8 cellular contexts compared by ENCODE assay signal in the genomic region with DNA sequence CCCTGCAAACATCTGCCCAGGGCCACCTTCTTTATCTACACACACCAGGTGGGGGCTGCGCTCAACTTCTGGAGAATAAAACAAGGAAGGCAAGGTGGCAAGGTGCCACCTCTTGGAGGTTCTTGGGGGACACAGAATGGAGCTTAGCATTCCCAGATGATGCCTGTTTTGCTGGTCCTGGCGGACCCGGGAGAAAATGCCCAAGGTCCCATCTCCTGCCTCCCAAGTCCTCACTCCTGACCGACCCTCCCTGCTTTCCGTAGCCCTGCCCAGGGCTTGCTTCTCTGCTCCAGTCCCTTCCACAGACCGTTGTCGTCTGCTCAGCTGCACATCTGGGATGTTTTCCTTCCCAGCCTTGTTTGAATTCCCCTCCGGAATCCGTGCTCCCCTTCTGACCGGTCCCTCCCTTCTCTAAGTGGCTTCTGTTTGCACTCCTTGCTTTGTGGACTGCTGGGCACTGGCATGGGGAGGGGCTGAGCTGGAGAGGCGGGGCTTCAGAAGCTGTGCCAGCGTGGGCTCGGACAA. TPM values are rescaled to one million over a fixed set of nuclear protein-coding genes. Genes with fewer than 3 reads are reported as not detected.
DNase-seq lines count a peak whose midpoint lies in the region; ATAC-seq, FAIRE-seq and TF ChIP-seq lines count a peak whose summit lies in the region.

No MANE protein-coding gene starts in this region.

- TF ChIP-seq CTCF in CD8-positive, alpha-beta T cell (IDR thresholded peaks at IDR 0.05): no peak
- TF ChIP-seq CTCF in H1 (IDR thresholded peaks at IDR 0.05; ENCODE audit: control extremely low read depth in 1 of 3, insufficient read depth in 1 of 3, low read depth in 1 of 3, low read length in 3 of 3) (no peak), neural cell (IDR thresholded peaks at IDR 0.05; ENCODE audit: poor library complexity, severe bottlenecking) (no peak)

- intact Hi-C loops in CD8-positive, alpha-beta T cell (cut with DNase I, micrococcal nuclease): loop anchor here (5.0 to 10.0 kb wide), 2 partner anchors 61 to 63 kb away; no protein-coding TSS in a partner anchor

- peaks cover 16% of the 10 kb centered on the region for H3K36me3 Mint-ChIP-seq in CD8-positive, alpha-beta T cell

- no peak overlapping the region for H3K27ac ChIP-seq in CD8-positive, alpha-beta T cell (ENCODE audit: low read depth, low read length)
- H3K27ac ChIP-seq in H1 (ENCODE audit: low read depth, low read length) (no peak overlapping the region), neural cell (ENCODE audit: low read length) (no peak overlapping the region)

- H4K91ac ChIP-seq in H1 (replicated peaks; ENCODE audit: insufficient read length, low read length): no peak overlapping the region

- ATAC-seq in CD8-positive, alpha-beta T cell: no peak
- ATAC-seq in HG03520 (IDR thresholded peaks at IDR 0.05; ENCODE audit: unreplicated experiment) (no peak), HG02852 (IDR thresholded peaks at IDR 0.05; ENCODE audit: unreplicated experiment) (no peak)

- no peak overlapping the region for H2BK5ac ChIP-seq in H1 (ENCODE audit: low read depth, low read length)

- no peak overlapping the region for H2BK15ac ChIP-seq in H1 (ENCODE audit: low read length)

- TF ChIP-seq EP300 in H1 (IDR thresholded peaks at IDR 0.05; ENCODE audit: borderline replicate concordance in 1 of 2, low read depth in 2 of 2, low read length in 2 of 2) (no peak), neural cell (conservative IDR thresholded peaks at IDR 0.05; ENCODE audit: poor library complexity, severe bottlenecking) (no peak)

- no peaks in the 10 kb centered on the region for H3K9me3 ChIP-seq in CD8-positive, alpha-beta T cell (ENCODE audit: low read length)
- H3K9me3 ChIP-seq in H1 (ENCODE audit: insufficient read depth in 2 of 2, low read depth in 1 of 2, low read length in 1 of 2): no peaks in the 10 kb centered on the region
- no peaks in the 10 kb centered on the region for H3K9me3 ChIP-seq in neural cell (ENCODE audit: low read length)

- H2BK20ac ChIP-seq in H1 (ENCODE audit: low read length): 0 out of 2 replicates have a peak overlapping the region, but pooled peaks have one; percentile 15

- no peak overlapping the region for H2BK12ac ChIP-seq in H1 (ENCODE audit: low read depth, low read length)

- peaks cover 3 to 17% of the 10 kb centered on the region in 2 experiments for H4K20me1 ChIP-seq in H1 (replicated peaks in 1 of 2; ENCODE audit: control insufficient read depth in 1 of 2, insufficient read depth in 2 of 2, low read length in 2 of 2)
- no peaks in the 10 kb centered on the region for H4K20me1 ChIP-seq in neural cell (ENCODE audit: insufficient read depth)

- no peak overlapping the region for H3K27ac Mint-ChIP-seq in CD8-positive, alpha-beta T cell

- H2AFZ ChIP-seq in H1 (ENCODE audit: low read length) (no peak overlapping the region; the same call in 1 of the 2 replicates), neural cell (ENCODE audit: low read depth, low read length) (no peak overlapping the region)

- H4K5ac ChIP-seq in H1 (ENCODE audit: insufficient read length, low read depth, low read length): no peak overlapping the region

- H3K27me3 ChIP-seq in CD8-positive, alpha-beta T cell (ENCODE audit: insufficient read depth, low read length): no peaks in the 10 kb centered on the region
- no peaks in the 10 kb centered on the region; a peak in 2 of 7 replicates for H3K27me3 ChIP-seq in H1 (replicated peaks in 1 of 4; ENCODE audit: control insufficient read depth in 3 of 4, extremely low read depth in 1 of 4, insufficient read depth in 3 of 4, low read length in 3 of 4)
- H3K27me3 ChIP-seq in neural cell (ENCODE audit: insufficient read depth, low read depth, low read length): peaks cover 20% of the 10 kb centered on the region

- H2AK5ac ChIP-seq in H1 (ENCODE audit: low read depth, low read length): no peak overlapping the region

- peak overlapping the region; percentile 75; the same call in 1 of the 2 replicates for H3K18ac ChIP-seq in H1 (ENCODE audit: extremely low read depth, low read length)

- H3K23me2 ChIP-seq in H1 (ENCODE audit: low read depth, low read length): peaks cover 11% of the 10 kb centered on the region; the same call in 1 of the 2 replicates

- POLR2A ChIA-PET in CD8-positive, alpha-beta T cell (lab: Charles Lee): interaction anchor here (0.5 to 1.3 kb wide), 3 partner anchors 12 to 52 kb away, joined by 3 to 5 read pairs (median 4); a partner anchor contains a TSS
- POLR2A ChIA-PET in H1 (lab: Charles Lee; ENCODE audit: partially characterized antibody): interaction anchor here (1.0 to 2.7 kb wide), 6 partner anchors 9 to 61 kb away, joined by 3 to 8 read pairs (median 5); a partner anchor contains a TSS

- TF ChIP-seq RAD21 in H1 (IDR thresholded peaks at IDR 0.05 in 1 of 2, conservative IDR thresholded peaks at IDR 0.05 in 1 of 2; ENCODE audit: low read depth in 2 of 2, low read length in 2 of 2) (no peak), neural cell (conservative IDR thresholded peaks at IDR 0.05) (no peak)

- H3K4ac ChIP-seq in H1 (replicated peaks; ENCODE audit: insufficient read length, low read depth, low read length): no peak overlapping the region

- no peak for TF ChIP-seq POLR2A in H1 (IDR thresholded peaks at IDR 0.05; ENCODE audit: control extremely low read depth in 1 of 2, low read depth in 2 of 2, low read length in 2 of 2)

- H3K23ac ChIP-seq in H1 (ENCODE audit: insufficient read length): no peak overlapping the region

- CTCF ChIA-PET in CD8-positive, alpha-beta T cell (lab: Charles Lee): interaction anchor here (0.7 to 4.0 kb wide), 7 partner anchors 9 to 208 kb away, joined by 3 to 32 read pairs (median 4); no protein-coding TSS in a partner anchor
- CTCF ChIA-PET in H1 (lab: Charles Lee; ENCODE audit: partially characterized antibody): interaction anchor here (0.7 to 6.0 kb wide), 12 partner anchors 9 to 110 kb away, joined by 3 to 94 read pairs (median 4); a partner anchor contains a TSS

- no peaks in the 10 kb centered on the region for H3K9me2 ChIP-seq in neural cell (ENCODE audit: insufficient read depth, low read length)

- DNase-seq in CD8-positive, alpha-beta T cell: no peak
- DNase-seq in NCI-H748 (lab: John Stamatoyannopoulos, UW; ENCODE audit: unreplicated experiment) (peak; percentile 85), H1 (ENCODE audit: low read depth in 1 of 2, low spot score in 2 of 2) (no peak), NCI-H1092 treated with DMSO at 0.1 percent for 48 hours (lab: John Stamatoyannopoulos, UW) (no peak), anterior cingulate cortex (lab: John Stamatoyannopoulos, UW) (no peak)

- H2BK120ac ChIP-seq in H1 (replicated peaks; ENCODE audit: low read depth, low read length): no peak overlapping the region

- H3K79me1 ChIP-seq in H1 (ENCODE audit: low read depth, low read length): peaks cover 6% of the 10 kb centered on the region

- H3K27me3 Mint-ChIP-seq in CD8-positive, alpha-beta T cell (ENCODE audit: low read depth): no peaks in the 10 kb centered on the region

- H3K4me2 ChIP-seq in H1 (ENCODE audit: insufficient read depth in 1 of 2, low read depth in 2 of 2, low read length in 2 of 2) (peak overlapping the region; percentile 73 to 99), neural cell (ENCODE audit: low read length) (peak overlapping the region; percentile 14)

- H4K8ac ChIP-seq in H1 (ENCODE audit: extremely low read depth, insufficient read depth, low read length): 0 out of 2 replicates have a peak overlapping the region, but pooled peaks have one; percentile 15

- no peak overlapping the region for H3K14ac ChIP-seq in H1 (ENCODE audit: insufficient read length)

- no peak for FAIRE-seq in H1 (lab: Jason Lieb, UNC)

- no peak overlapping the region for H3K9ac ChIP-seq in H1 (replicated peaks in 1 of 4; ENCODE audit: extremely low read depth in 1 of 4, low read depth in 3 of 4, low read length in 3 of 4)
- no peak overlapping the region for H3K9ac ChIP-seq in neural cell (ENCODE audit: low read length)

- peak overlapping the region; percentile 54 for H3K4me3 ChIP-seq in CD8-positive, alpha-beta T cell (ENCODE audit: low read depth, low read length)
- H3K4me3 ChIP-seq in H1 (ENCODE audit: extremely low read depth in 1 of 4, insufficient read depth in 2 of 4, low read depth in 3 of 4, low read length in 4 of 4) (peak overlapping the region; percentile 35 to 67 (median 60)), neural cell (ENCODE audit: low read length) (peak overlapping the region; percentile 63)

- H3K4me3 Mint-ChIP-seq in CD8-positive, alpha-beta T cell: peak overlapping the region; percentile 85

- H3K4me1 ChIP-seq in CD8-positive, alpha-beta T cell (ENCODE audit: insufficient read depth, low read length): peaks cover 21% of the 10 kb centered on the region
- H3K4me1 ChIP-seq in H1 (replicated peaks in 1 of 4; ENCODE audit: control insufficient read depth in 3 of 4, insufficient read depth in 4 of 4, low read length in 3 of 4): peaks cover 8 to 31% (median 13%) of the 10 kb centered on the region in 4 experiments

- no peaks in the 10 kb centered on the region for H3K9me3 Mint-ChIP-seq in CD8-positive, alpha-beta T cell

- peaks cover 55% of the 10 kb centered on the region for H3K4me1 Mint-ChIP-seq in CD8-positive, alpha-beta T cell (ENCODE audit: low read depth)

- 34% methylated on average over 13 of the region's 13 CpGs; no CpG with 5 or more reads in 1 of the 2 experiments for WGBS in H1 (ENCODE audit: extremely low coverage in 1 of 2, insufficient coverage in 1 of 2, insufficient read length in 1 of 2, insufficient replicate concordance in 2 of 2, low coverage in 1 of 2, low lambda C conversion rate in 2 of 2, missing lambda C conversion rate in 1 of 2), 2 experiments

- H3K56ac ChIP-seq in H1 (replicated peaks; ENCODE audit: insufficient read length, low read depth, low read length): no peak overlapping the region

- H3K79me2 ChIP-seq in H1 (ENCODE audit: control insufficient read depth in 1 of 2, insufficient read depth in 2 of 2, low read length in 2 of 2): peaks cover 6 to 12% of the 10 kb centered on the region in 2 experiments; a peak in 2 of 4 replicates
- H3K79me2 ChIP-seq in neural cell (replicated peaks; ENCODE audit: insufficient read depth, low read length): no peaks in the 10 kb centered on the region

- no peaks in the 10 kb centered on the region for H3F3A ChIP-seq in neural cell (ENCODE audit: insufficient read depth, low read length, poor library complexity, severe bottlenecking)

- no peaks in the 10 kb centered on the region for H3K36me3 ChIP-seq in CD8-positive, alpha-beta T cell (ENCODE audit: insufficient read depth, low read length)
- H3K36me3 ChIP-seq in H1 (ENCODE audit: control insufficient read depth in 2 of 4, insufficient read depth in 4 of 4, low read length in 3 of 4): no peaks in the 10 kb centered on the region
- no peaks in the 10 kb centered on the region for H3K36me3 ChIP-seq in neural cell (ENCODE audit: insufficient read depth, low read length)

RNA-seq across cellular contexts. Expression of a gene that starts 13.1 kb away (rescaled TPM):
- 10 to 100 TPM; 39.5 to 40.1 TPM for total RNA-seq in CD8-positive, alpha-beta T cell
- 44.9 and 45.7 TPM in 2 replicates for total RNA-seq in H1 (2021; fragmentation: NEBNext Ultra II Directional; extraction: Animal tissue kit (Norgen Biotek cat#: 25700))
- polyA plus RNA-seq in H1 (2011; rRNA removed) (29.1 and 37.2 TPM in 2 replicates), neural cell (0.11 and 0.16 TPM in 2 replicates)
- 22.7 TPM for polyA plus RNA-seq in H1 (2011; cell fraction: cytosol; rRNA removed)
- 157 TPM for polyA plus RNA-seq in H1 (2011; cell fraction: nucleus; rRNA removed)
- polyA plus RNA-seq in H1 (2012, experiment 1 of 2): 22.4 to 35.2 TPM (median 31.8 TPM) in 4 replicates
- 11.9 TPM for polyA plus RNA-seq in H1 (2012, experiment 2 of 2)
- 24.7 TPM for polyA plus RNA-seq in H1 (2013, experiment 1 of 2)
- polyA plus RNA-seq in H1 (2013, experiment 2 of 2): 23.5 TPM
- 45.6 and 48.9 TPM in 2 replicates for polyA minus RNA-seq in H1 (2011; rRNA and poly(A)+ RNA removed)
- 23.7 TPM for polyA minus RNA-seq in H1 (2011; cell fraction: cytosol; rRNA and poly(A)+ RNA removed)
- polyA minus RNA-seq in H1 (2011; cell fraction: nucleus; rRNA and poly(A)+ RNA removed): 42.2 TPM
- polyA minus RNA-seq in neural cell: 0.23 and 0.24 TPM in 2 replicates

RNA-seq across cellular contexts. Expression of a gene that starts 54.2 kb away (rescaled TPM):
- 10 to 100 TPM; 44.8 to 46.5 TPM for total RNA-seq in CD8-positive, alpha-beta T cell
- total RNA-seq in H1 (2021; fragmentation: NEBNext Ultra II Directional; extraction: Animal tissue kit (Norgen Biotek cat#: 25700)): 43.3 and 45.1 TPM in 2 replicates
- polyA plus RNA-seq in H1 (2011; rRNA removed): 43.4 and 51.4 TPM in 2 replicates
- polyA plus RNA-seq in H1 (2011; cell fraction: cytosol; rRNA removed): 38.7 TPM
- 33.2 TPM for polyA plus RNA-seq in H1 (2011; cell fraction: nucleus; rRNA removed)
- polyA plus RNA-seq in H1 (2012, experiment 1 of 2): 25.3 to 42.8 TPM (median 38.6 TPM) in 4 replicates
- polyA plus RNA-seq in H1 (2012, experiment 2 of 2): 50.1 TPM
- polyA plus RNA-seq in H1 (2013, experiment 1 of 2): 19.1 TPM
- 19.0 TPM for polyA plus RNA-seq in H1 (2013, experiment 2 of 2)
- 33.0 and 37.7 TPM in 2 replicates for polyA minus RNA-seq in H1 (2011; rRNA and poly(A)+ RNA removed)
- polyA minus RNA-seq in H1 (2011; cell fraction: cytosol; rRNA and poly(A)+ RNA removed): 27.4 TPM
- polyA minus RNA-seq in H1 (2011; cell fraction: nucleus; rRNA and poly(A)+ RNA removed): 15.8 TPM
- 15.4 and 21.9 TPM in 2 replicates for polyA plus RNA-seq in neural cell
- 9.3 and 9.7 TPM in 2 replicates for polyA minus RNA-seq in neural cell
